In genomic region chr10:103478671-103479070, GRCh38 we compare ENCODE assay signal across 2 cellular contexts.
TF ChIP-seq lines count a peak whose summit lies in the region.

No MANE protein-coding gene starts in this region.

TF ChIP-seq in A549, 52 proteins besides CTCF, POLR2A, EP300 and RAD21:
- no peak for TF ChIP-seq EHF (CRISPR knock-in tag; IDR thresholded peaks at IDR 0.05)
- TF ChIP-seq POLR2AphosphoS2 (conservative IDR thresholded peaks at IDR 0.05; ENCODE audit: low read length), result no peak
- no peak for TF ChIP-seq ZNF302 (CRISPR knock-in tag; IDR thresholded peaks at IDR 0.05)
- no peak for TF ChIP-seq CHD2 (IDR thresholded peaks at IDR 0.05; ENCODE audit: low read length, partially characterized antibody)
- TF ChIP-seq RCOR1 (IDR thresholded peaks at IDR 0.05; ENCODE audit: low read depth, low read length), result no peak

TF ChIP-seq in HCT116, 20 proteins besides CTCF, POLR2A, EP300 and RAD21:
- no peak for TF ChIP-seq SIN3A (IDR thresholded peaks at IDR 0.05; ENCODE audit: low read depth)
- no peak for TF ChIP-seq POLR2AphosphoS5 (IDR thresholded peaks at IDR 0.05; ENCODE audit: low read depth, low read length)
- TF ChIP-seq REST (IDR thresholded peaks at IDR 0.05; ENCODE audit: low read depth), result no peak
- no peak for TF ChIP-seq JUND (IDR thresholded peaks at IDR 0.05)
